In genomic region chr4:82430193-82431025, GRCh38 we compare ENCODE assay signal across 1 cellular context.
TF ChIP-seq lines count a peak whose summit lies in the region.

ENOPH1 (plus strand) TSS chr4:82430590; CDS start chr4:82430830, 240 bp downstream.
HNRNPDL (minus strand) TSS chr4:82430462; CDS start chr4:82429690, 772 bp downstream.

TF ChIP-seq in K562, 482 proteins besides CTCF, POLR2A, EP300 and RAD21 (continued from another document):
- TF ChIP-seq ZNF609 (CRISPR knock-in tag; IDR thresholded peaks at IDR 0.05; ENCODE audit: borderline replicate concordance) (peak; percentile 35; the same call in 1 of the 2 replicates), ZNF121 (CRISPR knock-in tag; conservative IDR thresholded peaks at IDR 0.05) (no peak), ZNF785 (CRISPR knock-in tag; IDR thresholded peaks at IDR 0.05) (no peak), MXI1 (IDR thresholded peaks at IDR 0.05; ENCODE audit: low read depth, low read length) (peak; percentile 73), CBX3 (IDR thresholded peaks at IDR 0.05; ENCODE audit: borderline replicate concordance in 1 of 2, low read length in 2 of 2) (peak in 1 of 2 experiments; percentile 82; a peak in 1 of 3 replicates), CBFA2T2 (conservative IDR thresholded peaks at IDR 0.05) (peak; percentile 51), FOXP1 (CRISPR knock-in tag; IDR thresholded peaks at IDR 0.05) (peak; percentile 80; the same call in 1 of the 2 replicates), MBD2 (IDR thresholded peaks at IDR 0.05; ENCODE audit: borderline replicate concordance, low read depth) (0 out of 2 replicates have a peak, but pooled peaks have one; percentile 15), KDM2B (CRISPR knock-in tag; IDR thresholded peaks at IDR 0.05) (no peak), SP1 (CRISPR knock-in tag; IDR thresholded peaks at IDR 0.05) (peak; percentile 91), CC2D1A (IDR thresholded peaks at IDR 0.05) (no peak), KLF13 (tag; IDR thresholded peaks at IDR 0.05; ENCODE audit: borderline replicate concordance, low read depth) (peak; percentile 8; the same call in 1 of the 2 replicates), CCNT2 (IDR thresholded peaks at IDR 0.05; ENCODE audit: borderline replicate concordance, extremely low read depth, insufficient read length, low read depth, low read length) (peak; percentile 70), E2F3 (CRISPR knock-in tag; IDR thresholded peaks at IDR 0.05) (peak; percentile 90), MLLT1 (IDR thresholded peaks at IDR 0.05) (no peak), SRSF9 (IDR thresholded peaks at IDR 0.05; ENCODE audit: borderline replicate concordance, low read depth, low read length) (no peak), SMARCA5 (IDR thresholded peaks at IDR 0.05) (no peak), SREBF1 (IDR thresholded peaks at IDR 0.05; ENCODE audit: borderline replicate concordance, low read depth, low read length) (no peak), BRD4 (IDR thresholded peaks at IDR 0.05) (no peak), CXXC5 (CRISPR knock-in tag; IDR thresholded peaks at IDR 0.05) (peak; percentile 90), KDM5B (IDR thresholded peaks at IDR 0.05; ENCODE audit: insufficient replicate concordance, low read depth, low read length) (peak; percentile 58)
